12 cellular contexts compared by ENCODE assay signal in the genomic region with DNA sequence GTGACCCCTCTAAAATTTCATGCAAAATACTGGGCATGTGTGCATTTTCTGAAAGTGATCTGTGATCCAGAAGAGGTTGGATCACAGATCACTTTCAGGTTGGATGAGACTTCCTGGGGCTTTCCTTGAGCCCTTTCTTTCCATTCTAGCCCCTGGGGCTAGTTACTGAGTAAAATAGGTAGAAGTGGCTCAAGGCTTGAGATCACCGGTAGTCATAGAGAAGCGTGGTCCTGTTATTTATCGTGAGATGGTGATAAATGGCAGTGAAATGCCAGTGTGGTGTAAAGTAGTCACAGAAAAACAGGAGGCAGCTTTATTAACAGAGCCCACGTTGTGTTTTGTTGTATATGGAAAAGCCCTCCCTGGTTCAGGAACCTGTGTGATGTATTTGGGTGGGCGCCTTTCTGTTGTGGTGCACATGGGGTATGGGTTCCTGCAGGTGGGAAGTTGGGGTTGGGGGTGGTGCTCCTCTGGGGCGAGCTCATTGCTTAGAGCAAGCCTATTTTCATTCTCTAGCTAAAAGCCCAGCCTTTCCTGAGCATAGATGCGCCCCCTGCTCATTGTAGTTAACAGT. TPM values are rescaled to one million over a fixed set of nuclear protein-coding genes. Genes with fewer than 3 reads are reported as not detected.
DNase-seq lines count a peak whose midpoint lies in the region; ATAC-seq, FAIRE-seq and TF ChIP-seq lines count a peak whose summit lies in the region.
"Had no signal": no experiment of that assay in that cellular context is flagged by ENCODE, and none has a peak within 500 bp of the region (broad histone marks: within the 10 kb centered on the region; RNA-seq: fewer than 3 reads in every experiment).

No MANE protein-coding gene starts in this region.

- TF ChIP-seq CTCF in thyroid gland (IDR thresholded peaks at IDR 0.05), result no peak

- DNase-seq in activated effector memory CD4-positive, alpha-beta T cell treated with anti-CD3 and anti-CD28 coated beads, Interleukin-2, amount 50 U/mL, for 16 hours, result peak; percentile 59
- no peak for DNase-seq in activated effector memory CD4-positive, alpha-beta T cell treated with Interleukin-2 at 50 U/mL for 16 hours
- DNase-seq in adipocyte (ENCODE audit: low read depth), result no peak
- DNase-seq in memory B cell (ENCODE audit: low spot score in 2 of 2), result no peak
- DNase-seq in thyroid gland, result no peak
- no peak for DNase-seq in iPS-NIHi11 (ENCODE audit: low spot score)
- DNase-seq in GM12892 (ENCODE audit: insufficient read length), result no peak
- DNase-seq: activated gamma-delta T cell, NCI-H1436 treated with DMSO at 0.1 percent for 48 hours had no signal

- ATAC-seq in memory B cell (ENCODE audit: low read depth) (no peak), GM21528 (IDR thresholded peaks at IDR 0.05; ENCODE audit: low FRiP score, unreplicated experiment) (no peak)
- ATAC-seq: GM12878 had no signal

- H3K4me3 Mint-ChIP-seq in memory B cell, result no peak overlapping the region

- FAIRE-seq in GM12892 (lab: Jason Lieb, UNC), result no peak
- FAIRE-seq: GM12878 had no signal

- no peaks in the 10 kb centered on the region for H3K9me3 Mint-ChIP-seq in memory B cell

- H3K4me1 ChIP-seq in adipocyte (ENCODE audit: control insufficient read depth, insufficient read depth, low read length) (peaks cover 93% of the 10 kb centered on the region), thyroid gland (peaks cover 65 to 89% of the 10 kb centered on the region in 2 donors)

- H3K4me3 ChIP-seq in adipocyte (ENCODE audit: low read length) (no peak overlapping the region), thyroid gland (replicated peaks in 1 of 3) (no peak overlapping the region)
- H3K4me3 ChIP-seq: GM12878, SK-N-MC had no signal

- H3K36me3 Mint-ChIP-seq in memory B cell, result peaks cover 9% of the 10 kb centered on the region

- 79 to 84% methylated on average over 7 of the region's 7 CpGs for WGBS in thyroid gland, 2 donors

- peaks cover 55% of the 10 kb centered on the region for H3K4me1 Mint-ChIP-seq in memory B cell

- H3K36me3 ChIP-seq in adipocyte (ENCODE audit: control insufficient read depth, insufficient read depth, low read length, severe bottlenecking) (peaks cover 17% of the 10 kb centered on the region), thyroid gland (peaks cover 3 to 13% of the 10 kb centered on the region in 2 donors)

- no peaks in the 10 kb centered on the region for H3K27me3 ChIP-seq in adipocyte (replicated peaks; ENCODE audit: control insufficient read depth, insufficient read depth, low read length)
- no peaks in the 10 kb centered on the region for H3K27me3 ChIP-seq in thyroid gland

- H3K27me3 Mint-ChIP-seq in memory B cell, result no peaks in the 10 kb centered on the region

- TF ChIP-seq POLR2A in thyroid gland (IDR thresholded peaks at IDR 0.05) (no peak), GM12892 (IDR thresholded peaks at IDR 0.05; ENCODE audit: low read depth, low read length) (no peak)

- peak overlapping the region; percentile 20 to 94 (median 86) for H3K27ac ChIP-seq in thyroid gland
- H3K27ac ChIP-seq: SK-N-MC had no signal

- H3K9me3 ChIP-seq in adipocyte (ENCODE audit: control insufficient read depth, low read length), result no peaks in the 10 kb centered on the region
- H3K9me3 ChIP-seq in thyroid gland, result no peaks in the 10 kb centered on the region

- intact Hi-C loops in thyroid gland (cut with DNase I), result loop anchor here (5.0 to 10.0 kb wide), 2 partner anchors 56 to 119 kb away; no protein-coding TSS in a partner anchor

- H3K9ac ChIP-seq in adipocyte (ENCODE audit: low read length), result peak overlapping the region; percentile 77

- peak overlapping the region; percentile 82 for H3K27ac Mint-ChIP-seq in memory B cell

RNA-seq across cellular contexts. Expression of a gene that starts 34.0 kb away (rescaled TPM):
- 1 to 10 TPM in 2 of 4 donors, not detected in 2; 1.1 to 1.6 TPM for total RNA-seq in thyroid gland
- 0.13 TPM for polyA plus RNA-seq in GM12892 (2012; ENCODE audit: missing spikeins)

RNA-seq across cellular contexts. Expression of a gene that starts 49.6 kb away (rescaled TPM):
- 10 to 100 TPM; 61.6 to 83.4 (median 77.9) TPM for total RNA-seq in thyroid gland
- polyA plus RNA-seq in GM12892 (2012; ENCODE audit: missing spikeins), result 12.1 TPM
